Comparison of ENCODE assay signal across 17 cellular contexts in the genomic region with DNA sequence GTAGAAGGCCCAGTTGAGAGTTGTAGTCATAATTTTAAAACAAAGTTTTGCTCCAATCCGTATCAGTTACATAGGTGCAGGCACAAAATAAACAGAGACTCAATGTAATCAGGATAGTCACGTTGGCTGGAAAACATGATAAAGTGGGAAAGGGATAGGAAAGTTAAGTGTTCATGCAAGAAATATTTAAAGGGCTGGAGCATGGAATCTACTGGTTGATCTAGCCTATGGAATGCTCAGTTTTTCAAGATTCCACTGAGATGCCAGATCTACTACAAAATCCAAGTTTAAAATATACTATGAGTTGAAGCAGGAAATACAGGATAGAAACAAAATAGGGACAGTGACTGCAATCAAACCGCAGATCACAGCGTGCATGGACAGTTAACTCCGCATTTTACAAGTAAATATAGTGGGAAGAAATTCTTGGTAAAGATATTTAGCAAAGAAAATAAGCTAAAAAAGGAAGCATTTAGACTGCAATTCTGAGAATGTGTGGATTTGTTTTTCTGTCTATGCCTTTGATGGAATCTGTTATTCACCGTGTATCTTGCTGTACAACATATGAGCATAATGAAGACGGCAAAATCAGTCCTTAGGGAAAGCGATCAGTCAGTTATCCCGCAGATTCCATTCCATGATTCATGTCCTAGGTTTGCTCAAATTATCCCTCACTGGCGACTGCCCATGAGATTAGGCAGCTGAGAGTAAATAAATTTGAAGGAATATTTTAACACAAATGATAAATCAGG.
DNase-seq lines count a peak whose midpoint lies in the region; ATAC-seq and TF ChIP-seq lines count a peak whose summit lies in the region.
"Had no signal": no experiment of that assay in that cellular context is flagged by ENCODE, and none has a peak within 500 bp of the region (broad histone marks: within the 10 kb centered on the region; RNA-seq: fewer than 3 reads in every experiment).

No MANE protein-coding gene starts in this region.

- H3K36me3 ChIP-seq in mesendoderm (ENCODE audit: control insufficient read depth, insufficient read depth, low read length) (no peaks in the 10 kb centered on the region), spleen (no peaks in the 10 kb centered on the region)
- H3K36me3 ChIP-seq: adrenal gland, heart left ventricle, sigmoid colon, SJCRH30, upper lobe of right lung had no signal

- no peak overlapping the region for H3K27ac ChIP-seq in AG04450 (ENCODE audit: low read depth, low read length)
- H3K27ac ChIP-seq in mesendoderm (ENCODE audit: low read depth, low read length) = no peak overlapping the region
- no peak overlapping the region for H3K27ac ChIP-seq in spleen
- H3K27ac ChIP-seq: adrenal gland, heart left ventricle, sigmoid colon, SJCRH30, upper lobe of right lung had no signal

- H3K79me1 ChIP-seq in mesendoderm (ENCODE audit: low read length) = no peaks in the 10 kb centered on the region

- no peak for ATAC-seq in left ventricle myocardium superior
- ATAC-seq: heart left ventricle, upper lobe of right lung had no signal

- H2AK5ac ChIP-seq in mesendoderm (ENCODE audit: low read length) = no peak overlapping the region

- H3K9me3 ChIP-seq in AG04450 (ENCODE audit: control insufficient read depth, insufficient read depth, low read length) (peaks cover 9% of the 10 kb centered on the region; the same call in 1 of the 2 replicates), spleen (peaks cover 0 to 28% (median 18%) of the 10 kb centered on the region in 8 donors)
- H3K9me3 ChIP-seq: adrenal gland, sigmoid colon, SJCRH30 had no signal

- WGBS in mesendoderm (ENCODE audit: extremely low coverage, insufficient coverage, low lambda C conversion rate) = no CpG with 5 or more reads among the region's 10 CpGs
- WGBS in spleen, 5 donors = 84 to 90% (median 85%) methylated on average over 10 of the region's 10 CpGs

- no peak overlapping the region for H3K56ac ChIP-seq in mesendoderm (ENCODE audit: low read length)

- POLR2A ChIA-PET in AG04450 (lab: Yijun Ruan, JAX) = no interaction called here

- no peak overlapping the region for H2BK15ac ChIP-seq in mesendoderm (replicated peaks; ENCODE audit: low read depth)

- H3K18ac ChIP-seq in mesendoderm (ENCODE audit: low read length) = no peak overlapping the region

- DNase-seq in AG04450 (ENCODE audit: low read depth, low spot score) (peak; percentile 29), HS-5 (ENCODE audit: low read depth) (peak; percentile 11), mesendoderm (peak; percentile 2), DMS153 (lab: John Stamatoyannopoulos, UW) (no peak), left ventricle myocardium superior (no peak), spleen (no peak), glomerular visceral epithelial cell (ENCODE audit: extremely low spot score) (no peak)
- DNase-seq: activated CD4-positive, alpha-beta T cell treated with anti-CD3 and anti-CD28 coated beads, Interleukin-2, amount 50 U/mL, for 1 hour; adrenal gland; heart left ventricle; KG1; NCI-H1417; NCI-H226; sigmoid colon; SJCRH30; upper lobe of right lung had no signal

- peak overlapping the region; percentile 31 for H3K4me3 ChIP-seq in AG04450 (ENCODE audit: low read depth, low read length)
- peak overlapping the region; percentile 33 for H3K4me3 ChIP-seq in WI38 (ENCODE audit: low read depth, low read length)
- H3K4me3 ChIP-seq in mesendoderm (ENCODE audit: low read length) = no peak overlapping the region
- H3K4me3 ChIP-seq in spleen = no peak overlapping the region
- H3K4me3 ChIP-seq: adrenal gland, heart left ventricle, sigmoid colon, SJCRH30, upper lobe of right lung had no signal

- no peak overlapping the region for H3K9ac ChIP-seq in mesendoderm (ENCODE audit: low read length)

- H2BK120ac ChIP-seq in mesendoderm (ENCODE audit: low read depth, low read length) = no peak overlapping the region

- H4K8ac ChIP-seq in mesendoderm (ENCODE audit: low read depth, low read length) = no peak overlapping the region

- H2BK5ac ChIP-seq in mesendoderm (ENCODE audit: low read length) = no peak overlapping the region

- H3K23ac ChIP-seq in mesendoderm (ENCODE audit: low read length) = no peak overlapping the region

- CTCF ChIA-PET in AG04450 (lab: Charles Lee) = no interaction called here

- no peak overlapping the region for H3K4me2 ChIP-seq in mesendoderm (ENCODE audit: low read length)

- no peak overlapping the region for H3K4ac ChIP-seq in mesendoderm (ENCODE audit: low read depth, low read length)

- intact Hi-C loops in left ventricle myocardium superior (cut with micrococcal nuclease) (no loop called here), spleen (cut with DNase I; ENCODE audit: low total_unique reads) (no loop called here)

- TF ChIP-seq POLR2A in spleen (IDR thresholded peaks at IDR 0.05) = no peak

- H3K27me3 ChIP-seq in AG04450 (ENCODE audit: control insufficient read depth, insufficient read depth, low read length) (no peaks in the 10 kb centered on the region), mesendoderm (ENCODE audit: insufficient read depth, low read length, poor library complexity) (no peaks in the 10 kb centered on the region), spleen (replicated peaks in 1 of 7) (no peaks in the 10 kb centered on the region)
- H3K27me3 ChIP-seq: adrenal gland, heart left ventricle, sigmoid colon, SJCRH30, upper lobe of right lung had no signal

- H3K4me1 ChIP-seq in mesendoderm (ENCODE audit: control insufficient read depth, low read depth, low read length) = no peaks in the 10 kb centered on the region
- no peaks in the 10 kb centered on the region for H3K4me1 ChIP-seq in spleen
- H3K4me1 ChIP-seq: adrenal gland, heart left ventricle, sigmoid colon, SJCRH30, upper lobe of right lung had no signal

- no peak for TF ChIP-seq CTCF in AG04450 (IDR thresholded peaks at IDR 0.05; ENCODE audit: low read depth, low read length)
- TF ChIP-seq CTCF in WI38 (IDR thresholded peaks at IDR 0.05; ENCODE audit: low read depth, low read length) = no peak
- TF ChIP-seq CTCF in spleen (IDR thresholded peaks at IDR 0.05 in 8 of 11, conservative IDR thresholded peaks at IDR 0.05 in 3 of 11) = no peak

- no peaks in the 10 kb centered on the region for H3K79me2 ChIP-seq in mesendoderm (ENCODE audit: control insufficient read depth, insufficient read depth, low read length)

- no peak overlapping the region for H4K5ac ChIP-seq in mesendoderm (ENCODE audit: low read length)

Comparison
In these comparisons a context has a peak if more than half of its experiments do, and no peak if none do; other contexts are left out.
1. DNase-seq: peak in AG04450 (single experiment), HS-5 (single experiment) and mesendoderm (single experiment); none in DMS153 (single experiment), left ventricle myocardium superior (single experiment), spleen (single experiment) and glomerular visceral epithelial cell (single experiment).
2. H3K4me3 ChIP-seq: peak in AG04450 (single experiment) and WI38 (single experiment); none in mesendoderm (single experiment) and spleen (0 of 8).